In genomic region chr22:19522881-19523239, GRCh38 we compare ENCODE assay signal across 10 cellular contexts. TPM values are rescaled to one million over a fixed set of nuclear protein-coding genes. Genes with fewer than 3 reads are reported as not detected.
A peak's percentile ranks its signal among the peaks of the same experiment; 100 is the strongest.
DNase-seq lines count a peak whose midpoint lies in the region; ATAC-seq and TF ChIP-seq lines count a peak whose summit lies in the region.
"Had no signal": no experiment of that assay in that cellular context is flagged by ENCODE, and none has a peak within 500 bp of the region (broad histone marks: within the 10 kb centered on the region; RNA-seq: fewer than 3 reads in every experiment).

No MANE protein-coding gene starts in this region.

- intact Hi-C loops in activated CD4-positive, alpha-beta memory T cell treated with anti-CD3 and anti-CD28 coated beads for 36 hours (cut with micrococcal nuclease), result loop anchor here (5.0 kb wide), 1 partner anchor 109 kb away; no protein-coding TSS in a partner anchor
- intact Hi-C loops in right cardiac atrium (cut with DNase I), result no loop called here

- no peak for TF ChIP-seq CTCF in MM.1S (IDR thresholded peaks at IDR 0.05; ENCODE audit: low read length)

- no peaks in the 10 kb centered on the region for H3K9me2 ChIP-seq in MM.1S (replicated peaks; ENCODE audit: insufficient read depth, low read length)

- peaks cover 17% of the 10 kb centered on the region for H3K4me1 Mint-ChIP-seq in activated CD4-positive, alpha-beta memory T cell treated with anti-CD3 and anti-CD28 coated beads for 36 hours (ENCODE audit: low read depth)

- DNase-seq in DMS79 treated with DMSO at 0.1 percent for 48 hours (lab: John Stamatoyannopoulos, UW), result peak; percentile 19
- DNase-seq in DMS79 (lab: John Stamatoyannopoulos, UW), result no peak
- no peak for DNase-seq in activated CD4-positive, alpha-beta memory T cell treated with anti-CD3 and anti-CD28 coated beads for 36 hours
- DNase-seq in right cardiac atrium, result no peak
- DNase-seq in skeletal muscle cell (ENCODE audit: low read depth), result no peak
- no peak for DNase-seq in hypothalamus (lab: John Stamatoyannopoulos, UW)
- no peak for DNase-seq in NOMO-1 (lab: John Stamatoyannopoulos, UW; ENCODE audit: unreplicated experiment in 2 of 2)
- no peak for DNase-seq in MM.1S

- peak overlapping the region; percentile 2 for H3K4me3 Mint-ChIP-seq in activated CD4-positive, alpha-beta memory T cell treated with anti-CD3 and anti-CD28 coated beads for 36 hours

- H3K36me3 Mint-ChIP-seq in activated CD4-positive, alpha-beta memory T cell treated with anti-CD3 and anti-CD28 coated beads for 36 hours, result peaks cover 11% of the 10 kb centered on the region

- H3K27me3 ChIP-seq in right cardiac atrium (ENCODE audit: control insufficient read depth, insufficient read depth) (no peaks in the 10 kb centered on the region), MM.1S (replicated peaks; ENCODE audit: insufficient read depth, low read length) (no peaks in the 10 kb centered on the region)
- H3K27me3 ChIP-seq: ascending aorta had no signal

- H4K20me1 ChIP-seq in MM.1S (ENCODE audit: insufficient read depth, low read length), result no peaks in the 10 kb centered on the region

- 24% methylated on average over 9 of the region's 9 CpGs for WGBS in right cardiac atrium

- H3K4me1 ChIP-seq in right cardiac atrium (ENCODE audit: control insufficient read depth, insufficient read depth, low read length) (peaks cover 2% of the 10 kb centered on the region), MM.1S (ENCODE audit: low read length) (no peaks in the 10 kb centered on the region)
- H3K4me1 ChIP-seq: ascending aorta had no signal

- no peak overlapping the region for H3K9ac ChIP-seq in MM.1S (ENCODE audit: low read length)

- H3K4me2 ChIP-seq in MM.1S (ENCODE audit: low read depth, low read length), result no peak overlapping the region

- H3K9me3 ChIP-seq in right cardiac atrium (ENCODE audit: control insufficient read depth, low read length) (no peaks in the 10 kb centered on the region), MM.1S (replicated peaks; ENCODE audit: insufficient read depth, low read length) (no peaks in the 10 kb centered on the region)
- H3K9me3 ChIP-seq: ascending aorta had no signal

- H3K27ac ChIP-seq in right cardiac atrium (ENCODE audit: low read length) (no peak overlapping the region), MM.1S (ENCODE audit: low read length) (no peak overlapping the region)
- H3K27ac ChIP-seq: ascending aorta had no signal

- H3K27me3 Mint-ChIP-seq in activated CD4-positive, alpha-beta memory T cell treated with anti-CD3 and anti-CD28 coated beads for 36 hours, result peaks cover 32% of the 10 kb centered on the region

- no peaks in the 10 kb centered on the region for H3K79me2 ChIP-seq in MM.1S (ENCODE audit: low read length)

- no peaks in the 10 kb centered on the region for H3K9me3 Mint-ChIP-seq in activated CD4-positive, alpha-beta memory T cell treated with anti-CD3 and anti-CD28 coated beads for 36 hours

- no peak overlapping the region for H2AFZ ChIP-seq in MM.1S (ENCODE audit: low read length)

- no peaks in the 10 kb centered on the region for H3K36me3 ChIP-seq in MM.1S (replicated peaks; ENCODE audit: insufficient read depth, low read length)
- H3K36me3 ChIP-seq: ascending aorta had no signal

- POLR2A ChIA-PET in activated CD4-positive, alpha-beta memory T cell treated with anti-CD3 and anti-CD28 coated beads for 36 hours (lab: Charles Lee), result no interaction called here

- H3F3A ChIP-seq in MM.1S (ENCODE audit: insufficient read depth, low read length), result no peaks in the 10 kb centered on the region

- H3K27ac Mint-ChIP-seq in activated CD4-positive, alpha-beta memory T cell treated with anti-CD3 and anti-CD28 coated beads for 36 hours, result no peak overlapping the region

- CTCF ChIA-PET in activated CD4-positive, alpha-beta memory T cell treated with anti-CD3 and anti-CD28 coated beads for 36 hours (lab: Charles Lee), result interaction anchor here (1.5 kb wide), 1 partner anchor 107 kb away, joined by 8 read pairs; no protein-coding TSS in a partner anchor

- H3K4me3 ChIP-seq in right cardiac atrium (ENCODE audit: low read length) (peak overlapping the region; percentile 39), skeletal muscle cell (ENCODE audit: low read depth, low read length) (peak overlapping the region; percentile 41), MM.1S (ENCODE audit: low read length) (no peak overlapping the region)

- ATAC-seq in right cardiac atrium, result no peak

RNA-seq across cellular contexts. Expression of gene CLDN5, which starts 1.4 kb away (rescaled TPM):
- under 1 TPM; 0.17 to 0.31 TPM for total RNA-seq in activated CD4-positive, alpha-beta memory T cell treated with anti-CD3 and anti-CD28 coated beads for 36 hours
- 10 to 100 TPM in 2 of 4 donors, 1 to 10 TPM in 2; 4.1 to 12.8 (median 9.2) TPM for total RNA-seq in right cardiac atrium
- polyA plus RNA-seq in right cardiac atrium, result 23.9 TPM
- total RNA-seq: A172 had no signal

RNA-seq across cellular contexts. Expression of gene CDC45, which starts 43.1 kb away (rescaled TPM):
- total RNA-seq in activated CD4-positive, alpha-beta memory T cell treated with anti-CD3 and anti-CD28 coated beads for 36 hours, result 100 to 1,000 TPM; 122 to 130 TPM
- total RNA-seq in right cardiac atrium, result under 1 TPM in 2 of 4 donors, not detected in 2; 0.80 to 0.85 TPM
- 0.16 TPM for polyA plus RNA-seq in right cardiac atrium
- total RNA-seq: ascending aorta had no signal

RNA-seq across cellular contexts. Expression of gene UFD1, which starts 43.9 kb away (rescaled TPM):
- 10 to 100 TPM; 85.3 to 91.1 TPM for total RNA-seq in activated CD4-positive, alpha-beta memory T cell treated with anti-CD3 and anti-CD28 coated beads for 36 hours
- total RNA-seq in right cardiac atrium, result 10 to 100 TPM; 34.7 to 46.9 (median 42.7) TPM
- polyA plus RNA-seq in right cardiac atrium, result 58.1 TPM

Comparison
In these comparisons a context has a peak if more than half of its experiments do, and no peak if none do; other contexts are left out.
1. RNA of gene CDC45, which starts 43.1 kb away (total RNA-seq): 122 to 130 TPM in activated CD4-positive, alpha-beta memory T cell treated with anti-CD3 and anti-CD28 coated beads for 36 hours; 0.80 to 0.85 TPM in right cardiac atrium; every median in the first group is over 10 times any median in the second.